26 cellular contexts compared by ENCODE assay signal in the genomic region with DNA sequence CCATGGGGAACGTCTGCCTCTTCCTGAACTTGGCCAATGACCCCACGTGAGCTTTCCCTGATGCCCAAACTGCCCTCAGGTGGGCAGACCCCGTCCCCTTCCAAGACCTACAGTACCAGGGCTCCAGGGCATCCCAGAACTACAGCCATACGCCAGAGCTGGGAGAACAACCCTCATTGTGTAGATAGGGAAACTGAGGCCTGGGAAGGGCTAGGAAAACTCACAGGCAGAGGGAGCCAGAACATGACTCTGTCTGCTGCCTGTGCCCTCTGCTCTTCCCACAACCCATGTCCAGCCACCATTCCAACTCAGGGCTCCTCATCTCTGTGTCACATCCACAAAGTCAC. TPM values are rescaled to one million over a fixed set of nuclear protein-coding genes. Genes with fewer than 3 reads are reported as not detected.
"Had no signal": no experiment of that assay in that cellular context is flagged by ENCODE, and none has a peak within 500 bp of the region (broad histone marks: within the 10 kb centered on the region; RNA-seq: fewer than 3 reads in every experiment).

No MANE protein-coding gene starts in this region.

- H3K4me3 Mint-ChIP-seq: endodermal cell; naive thymus-derived CD4-positive, alpha-beta T cell; neural crest cell; stimulated activated naive CD8-positive, alpha-beta T cell treated with anti-CD3 and anti-CD28 coated beads, Interleukin-15, Interleukin-2, amounts not matched to agents 100 ng/mL and 50 ng/mL, for 24 hours had no signal

- DNase-seq: effector CD4-positive, alpha-beta T cell; erythroblast; hippocampal formation; left ventricle myocardium superior; mesenchymal stem cell; naive thymus-derived CD4-positive, alpha-beta T cell; nucleus accumbens; right cardiac atrium; small intestine; stimulated activated CD4-positive, alpha-beta T cell treated with anti-CD3 and anti-CD28 coated beads, Interleukin-2, amount 100 ng/mL, for 48 hours had no signal

- H3K36me3 Mint-ChIP-seq: naive thymus-derived CD4-positive, alpha-beta T cell had no signal

- ATAC-seq: heart left ventricle; left colon; left ventricle myocardium superior; naive thymus-derived CD4-positive, alpha-beta T cell; pancreas; right cardiac atrium had no signal

- H3K9me3 Mint-ChIP-seq: endodermal cell; neural crest cell; stimulated activated naive CD8-positive, alpha-beta T cell treated with anti-CD3 and anti-CD28 coated beads, Interleukin-15, Interleukin-2, amounts not matched to agents 100 ng/mL and 50 ng/mL, for 24 hours had no signal

- H3K4me3 ChIP-seq: colonic mucosa, heart left ventricle, lung, pancreas, tibial nerve had no signal

- H3K27me3 ChIP-seq: pancreas had no signal

- H3K36me3 ChIP-seq: colonic mucosa, heart left ventricle, pancreas, tibial nerve had no signal

- H3K27ac Mint-ChIP-seq: endodermal cell; progenitor cell of endocrine pancreas; stimulated activated naive CD8-positive, alpha-beta T cell treated with anti-CD3 and anti-CD28 coated beads, Interleukin-15, Interleukin-2, amounts not matched to agents 100 ng/mL and 50 ng/mL, for 24 hours had no signal

RNA-seq across cellular contexts. Expression of a gene that starts 25.9 kb away (rescaled TPM):
- total RNA-seq: cerebellum; colonic mucosa; dermis microvascular lymphatic vessel endothelial cell; endodermal cell; frontal cortex; glomerular endothelial cell; kidney epithelial cell; left colon; left ventricle myocardium superior; naive thymus-derived CD4-positive, alpha-beta T cell; progenitor cell of endocrine pancreas; temporal lobe had no signal
